Comparison of ENCODE assay signal across 14 cellular contexts in the genomic region with DNA sequence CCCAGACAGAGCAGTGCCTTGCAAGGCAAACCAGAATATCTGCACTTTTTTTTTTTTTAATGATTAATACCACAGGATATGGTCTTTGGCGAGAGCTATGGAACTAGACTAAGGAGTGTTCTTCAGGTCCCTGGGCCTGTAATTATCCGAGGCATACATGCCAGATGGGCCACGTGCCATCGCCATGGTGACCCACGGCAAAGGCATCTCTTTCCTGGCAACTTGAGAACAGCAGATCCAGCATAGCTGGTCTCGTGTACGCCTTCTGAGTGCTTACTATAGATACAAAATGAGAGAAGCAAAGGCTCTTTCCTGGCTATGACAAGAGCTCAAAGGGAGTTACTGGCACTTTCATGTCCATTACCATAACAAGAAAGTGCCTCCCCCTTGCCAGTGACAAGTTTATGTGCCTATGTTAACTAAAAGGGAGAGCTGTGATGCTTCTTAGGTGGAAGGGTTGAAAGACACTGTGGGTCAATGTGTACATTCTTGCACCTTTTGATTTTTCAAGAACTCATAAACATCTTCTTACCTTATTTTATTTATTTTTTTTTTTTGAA. TPM values are rescaled to one million over a fixed set of nuclear protein-coding genes. Genes with fewer than 3 reads are reported as not detected.
DNase-seq lines count a peak whose midpoint lies in the region; ATAC-seq and TF ChIP-seq lines count a peak whose summit lies in the region.
"Had no signal": no experiment of that assay in that cellular context is flagged by ENCODE, and none has a peak within 500 bp of the region (broad histone marks: within the 10 kb centered on the region; RNA-seq: fewer than 3 reads in every experiment).

No MANE protein-coding gene starts in this region.

- no peaks in the 10 kb centered on the region for H3K79me2 ChIP-seq in GM23248 (ENCODE audit: insufficient read depth)

- 9 to 10% methylated on average over 7 of the region's 7 CpGs for WGBS in GM23248 (ENCODE audit: low coverage in 1 of 2, low lambda C conversion rate in 2 of 2, missing lambda C conversion rate in 2 of 2), 2 experiments
- WGBS in spleen, 5 donors = 82 to 91% (median 87%) methylated on average over 7 of the region's 7 CpGs

- H3K4me2 ChIP-seq in GM23248 (ENCODE audit: unreplicated experiment) = peak overlapping the region; percentile 7
- H3K4me2 ChIP-seq: PC-9 had no signal

- H3K9me2 ChIP-seq in GM23248 (ENCODE audit: insufficient read depth) = no peaks in the 10 kb centered on the region

- TF ChIP-seq POLR2A in spleen (IDR thresholded peaks at IDR 0.05) = no peak

- peak overlapping the region; percentile 48; the same call in 1 of the 2 replicates for H2AFZ ChIP-seq in GM23248
- H2AFZ ChIP-seq: PC-9 had no signal

- no peaks in the 10 kb centered on the region for H3K36me3 Mint-ChIP-seq in T-cell

- H3K27ac Mint-ChIP-seq in T-cell = no peak overlapping the region
- H3K27ac Mint-ChIP-seq: activated CD4-positive, alpha-beta T cell treated with anti-CD3 and anti-CD28 coated beads, Interleukin-2, amount 10 ng/mL, durations not matched to agents 7 days and 5 days had no signal

- intact Hi-C loops in cardiac septum (cut with DNase I) = no loop called here
- intact Hi-C loops in spleen (cut with DNase I; ENCODE audit: low total_unique reads) = no loop called here

- H3K4me3 ChIP-seq in GM23248 (no peak overlapping the region), spleen (no peak overlapping the region)
- H3K4me3 ChIP-seq: ovary, PC-9 had no signal

- H3K9me3 Mint-ChIP-seq in T-cell = peaks cover 0 to 4% (median 0%) of the 10 kb centered on the region in 3 donors
- H3K9me3 Mint-ChIP-seq: activated CD4-positive, alpha-beta T cell treated with anti-CD3 and anti-CD28 coated beads, Interleukin-2, amount 10 ng/mL, durations not matched to agents 7 days and 5 days had no signal

- peaks cover 13% of the 10 kb centered on the region for H3F3A ChIP-seq in GM23248 (ENCODE audit: insufficient read depth)

- H3K4me1 ChIP-seq in GM23248 (ENCODE audit: insufficient read depth) (peaks cover 14% of the 10 kb centered on the region), spleen (no peaks in the 10 kb centered on the region)

- H3K4me1 Mint-ChIP-seq in T-cell = no peaks in the 10 kb centered on the region
- H3K4me1 Mint-ChIP-seq: activated CD4-positive, alpha-beta T cell treated with anti-CD3 and anti-CD28 coated beads, Interleukin-2, amount 10 ng/mL, durations not matched to agents 7 days and 5 days had no signal

- H3K36me3 ChIP-seq in GM23248 (ENCODE audit: low read depth) (no peaks in the 10 kb centered on the region), spleen (no peaks in the 10 kb centered on the region)
- H3K36me3 ChIP-seq: brain microvascular endothelial cell, ovary had no signal

- in situ Hi-C loops in GM23248 (cut with MboI) = no loop called here

- no peaks in the 10 kb centered on the region for H3K27me3 ChIP-seq in GM23248 (replicated peaks; ENCODE audit: insufficient read depth)
- no peaks in the 10 kb centered on the region for H3K27me3 ChIP-seq in spleen (replicated peaks in 1 of 7)
- H3K27me3 ChIP-seq: brain microvascular endothelial cell, ovary had no signal

- no peaks in the 10 kb centered on the region for H4K20me1 ChIP-seq in GM23248 (ENCODE audit: insufficient read depth)

- H3K9me3 ChIP-seq in GM23248 (ENCODE audit: low read depth) (no peaks in the 10 kb centered on the region), spleen (no peaks in the 10 kb centered on the region)
- H3K9me3 ChIP-seq: ovary had no signal

- no peak for ATAC-seq in T-cell (replicated peaks in 1 of 4)

- no peak overlapping the region for H3K9ac ChIP-seq in GM23248

- no peak for TF ChIP-seq CTCF in VCaP (conservative IDR thresholded peaks at IDR 0.05)
- no peak for TF ChIP-seq CTCF in spleen (IDR thresholded peaks at IDR 0.05 in 8 of 11, conservative IDR thresholded peaks at IDR 0.05 in 3 of 11)

- H3K27ac ChIP-seq in GM23248 = peak overlapping the region; percentile 25
- peak overlapping the region; percentile 76 for H3K27ac ChIP-seq in VCaP
- no peak overlapping the region for H3K27ac ChIP-seq in spleen
- H3K27ac ChIP-seq: brain microvascular endothelial cell, ovary, PC-9 had no signal

- peaks cover 4% of the 10 kb centered on the region in 2 donors for H3K27me3 Mint-ChIP-seq in T-cell

- CTCF ChIA-PET in T-cell (lab: Charles Lee) = no interaction called here

- H3K4me3 Mint-ChIP-seq in T-cell = no peak overlapping the region
- H3K4me3 Mint-ChIP-seq: activated CD4-positive, alpha-beta T cell treated with anti-CD3 and anti-CD28 coated beads, Interleukin-2, amount 10 ng/mL, durations not matched to agents 7 days and 5 days had no signal

- peak; percentile 92 for DNase-seq in GM23248
- peak; percentile 81 for DNase-seq in cardiac septum (ENCODE audit: low spot score)
- peak; percentile 45 for DNase-seq in retina
- DNase-seq in T-cell = no peak
- no peak for DNase-seq in cortex of kidney (lab: John Stamatoyannopoulos, UW)
- DNase-seq in spleen = no peak
- no peak for DNase-seq in T1000 (lab: John Stamatoyannopoulos, UW)
- DNase-seq: activated CD4-positive, alpha-beta T cell treated with anti-CD3 and anti-CD28 coated beads, Interleukin-2, amount 10 ng/mL, durations not matched to agents 7 days and 5 days; brain microvascular endothelial cell; Calu3; MM.1S; ovary; PC-9 had no signal

- POLR2A ChIA-PET in T-cell (lab: Charles Lee) = no interaction called here

RNA-seq across cellular contexts. Expression of gene GLI3, which starts 26.0 kb away (rescaled TPM):
- 2.0 and 4.0 TPM in 2 replicates for total RNA-seq in GM23248 (2014; rRNA removed; shearing (Covaris generic))
- 3.7 and 5.2 TPM in 2 replicates for polyA plus RNA-seq in GM23248 (2016; fragmentation: Nextera tagmentation; extraction: Ambion mirVana)
- total RNA-seq in cardiac septum = 10.5 TPM
- under 1 TPM in 4 of 5 donors, not detected in 1; 0.10 to 0.79 (median 0.32) TPM for total RNA-seq in T-cell
- 1 to 10 TPM in 6 of 7 donors, under 1 TPM in 1; 0.94 to 9.2 (median 6.1) TPM for total RNA-seq in spleen
- polyA plus RNA-seq in spleen = under 1 TPM; 0.17 to 0.29 (median 0.24) TPM
- total RNA-seq: Calu3, PC-9 had no signal

Comparison
In these comparisons a context has a peak if more than half of its experiments do, and no peak if none do; other contexts are left out.
1. DNase-seq: peak in GM23248 (single experiment), cardiac septum (single experiment) and retina (single experiment); none in T-cell (0 of 34), cortex of kidney (single experiment), spleen (single experiment) and T1000 (single experiment).
2. H3K27ac ChIP-seq: peak in GM23248 (single experiment) and VCaP (single experiment); none in spleen (0 of 8).